In the genomic region with DNA sequence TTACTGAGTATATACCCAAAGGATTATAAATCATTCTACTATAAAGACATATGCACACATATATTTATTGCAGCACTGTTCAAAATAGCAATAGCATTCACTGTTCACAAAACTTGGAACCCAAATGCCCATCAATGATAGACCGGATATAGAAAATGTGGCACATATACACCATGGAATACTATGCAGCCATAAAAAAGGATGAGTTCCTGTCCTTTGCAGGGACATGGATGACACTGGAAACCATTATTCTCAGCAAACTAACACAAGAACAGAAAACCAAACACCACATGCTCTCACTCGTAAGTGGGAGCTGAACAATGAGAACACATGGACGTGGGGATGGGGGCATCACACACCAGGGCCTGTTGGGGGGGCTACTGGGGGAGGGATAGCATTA, we compare ENCODE assay signal across 8 cellular contexts. TPM values are rescaled to one million over a fixed set of nuclear protein-coding genes. Genes with fewer than 3 reads are reported as not detected.
"Had no signal": no experiment of that assay in that cellular context is flagged by ENCODE, and none has a peak within 500 bp of the region (broad histone marks: within the 10 kb centered on the region; RNA-seq: fewer than 3 reads in every experiment).

No MANE protein-coding gene starts in this region.

RNA-seq across cellular contexts. Expression of a gene that starts 40.9 kb away (rescaled TPM):
- total RNA-seq: kidney epithelial cell; lung microvascular endothelial cell; mammary epithelial cell; mononuclear cell; myocyte; naive thymus-derived CD4-positive, alpha-beta T cell had no signal
- polyA plus RNA-seq: immature natural killer cell; keratinocyte; mammary epithelial cell; naive thymus-derived CD4-positive, alpha-beta T cell had no signal
